16 cellular contexts compared by ENCODE assay signal in the genomic region with DNA sequence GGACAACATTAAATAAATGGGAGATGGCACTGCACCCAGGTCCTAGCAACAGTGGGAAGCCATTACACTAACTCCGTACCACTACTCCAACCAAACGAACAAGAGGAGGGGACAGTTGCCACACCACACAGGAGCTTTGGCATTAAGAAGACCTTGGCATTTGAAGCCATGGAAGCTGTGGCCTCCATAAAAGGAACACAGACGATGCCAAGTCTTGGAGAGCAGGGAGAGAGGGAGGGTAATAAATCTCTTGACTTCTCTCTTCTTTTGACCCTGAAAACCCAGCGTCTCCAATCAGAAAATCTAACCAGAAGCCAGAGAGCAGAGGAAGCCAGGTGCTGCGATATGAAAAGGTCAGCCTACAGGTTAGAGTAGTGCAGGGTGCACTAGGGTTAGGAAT.
DNase-seq lines count a peak whose midpoint lies in the region; ATAC-seq and TF ChIP-seq lines count a peak whose summit lies in the region.
"Had no signal": no experiment of that assay in that cellular context is flagged by ENCODE, and none has a peak within 500 bp of the region (broad histone marks: within the 10 kb centered on the region; RNA-seq: fewer than 3 reads in every experiment).

No MANE protein-coding gene starts in this region.

- no peak overlapping the region for H3K9ac ChIP-seq in Karpas-422 (ENCODE audit: low read length)

- TF ChIP-seq CTCF in esophagus muscularis mucosa (IDR thresholded peaks at IDR 0.05) (no peak), upper lobe of right lung (IDR thresholded peaks at IDR 0.05) (no peak)

- intact Hi-C loops in right cardiac atrium (cut with DNase I): loop anchor here in 1 of 4 donors (10.0 kb wide), 1 partner anchor 253 kb away; no protein-coding TSS in a partner anchor
- intact Hi-C loops in cardiac septum (cut with DNase I): no loop called here
- intact Hi-C loops in esophagus muscularis mucosa (cut with DNase I): loop anchor here (5.0 to 10.0 kb wide), 2 partner anchors 203 to 251 kb away; no protein-coding TSS in a partner anchor
- intact Hi-C loops in upper lobe of right lung (cut with DNase I): no loop called here

- no peaks in the 10 kb centered on the region for H3K79me2 ChIP-seq in Karpas-422 (ENCODE audit: low read length)

- H2AFZ ChIP-seq in Karpas-422 (ENCODE audit: low read length): no peak overlapping the region

- H3K27me3 ChIP-seq in right cardiac atrium (ENCODE audit: control insufficient read depth, insufficient read depth) (no peaks in the 10 kb centered on the region), esophagus muscularis mucosa (no peaks in the 10 kb centered on the region), Karpas-422 (ENCODE audit: low read length) (no peaks in the 10 kb centered on the region), upper lobe of right lung (no peaks in the 10 kb centered on the region)

- WGBS in right cardiac atrium: 43% methylated on average over 5 of the region's 5 CpGs
- 51% methylated on average over 5 of the region's 5 CpGs for WGBS in esophagus muscularis mucosa

- no peaks in the 10 kb centered on the region for H4K20me1 ChIP-seq in Karpas-422 (ENCODE audit: insufficient read depth, low read depth, low read length)

- H3K27ac ChIP-seq in right cardiac atrium (ENCODE audit: low read length): peak overlapping the region; percentile 45
- no peak overlapping the region for H3K27ac ChIP-seq in esophagus muscularis mucosa (replicated peaks in 1 of 4)
- H3K27ac ChIP-seq in Karpas-422 (ENCODE audit: low read length): no peak overlapping the region
- no peak overlapping the region for H3K27ac ChIP-seq in upper lobe of right lung

- no peaks in the 10 kb centered on the region for H3K36me3 ChIP-seq in esophagus muscularis mucosa
- H3K36me3 ChIP-seq in Karpas-422 (ENCODE audit: insufficient read depth, low read length): no peaks in the 10 kb centered on the region
- H3K36me3 ChIP-seq in upper lobe of right lung: no peaks in the 10 kb centered on the region

- H3K4me3 ChIP-seq in right cardiac atrium (ENCODE audit: low read length) (no peak overlapping the region), esophagus muscularis mucosa (no peak overlapping the region), Karpas-422 (ENCODE audit: low read length) (no peak overlapping the region), upper lobe of right lung (no peak overlapping the region)

- DNase-seq in right cardiac atrium (no peak), cardiac septum (ENCODE audit: low spot score) (no peak), esophagus muscularis mucosa (ENCODE audit: extremely low spot score) (peak; percentile 83), pons (ENCODE audit: low spot score) (peak; percentile 9), SIG-M5 (lab: John Stamatoyannopoulos, UW) (no peak), Karpas-422 (no peak), upper lobe of right lung (no peak)
- DNase-seq: CD8-positive, alpha-beta T cell; H7; MM.1S; NCI-H1092 treated with DMSO at 0.1 percent for 48 hours; NCI-H2107; NCI-H2227 treated with DMSO at 0.1 percent for 48 hours; NCI-H524 had no signal

- H3K9me3 ChIP-seq in right cardiac atrium (ENCODE audit: control insufficient read depth, low read length): no peaks in the 10 kb centered on the region
- H3K9me3 ChIP-seq in esophagus muscularis mucosa: no peaks in the 10 kb centered on the region
- H3K9me3 ChIP-seq in Karpas-422 (ENCODE audit: low read length): no peaks in the 10 kb centered on the region
- no peaks in the 10 kb centered on the region for H3K9me3 ChIP-seq in upper lobe of right lung

- TF ChIP-seq EP300 in esophagus muscularis mucosa (IDR thresholded peaks at IDR 0.05): no peak

- no peaks in the 10 kb centered on the region for H3K9me2 ChIP-seq in Karpas-422 (replicated peaks; ENCODE audit: insufficient read depth, low read length)

- ATAC-seq in right cardiac atrium: peak; percentile 15 to 22
- ATAC-seq in upper lobe of right lung: no peak
- no peak for ATAC-seq in HG03342 (IDR thresholded peaks at IDR 0.05; ENCODE audit: unreplicated experiment)
- ATAC-seq: CD8-positive, alpha-beta T cell; Panc1 had no signal

- TF ChIP-seq POLR2A in esophagus muscularis mucosa (IDR thresholded peaks at IDR 0.05; ENCODE audit: low read depth): no peak

- H3K4me2 ChIP-seq in Karpas-422 (ENCODE audit: low read depth, low read length, poor library complexity, severe bottlenecking): no peak overlapping the region

- peaks cover 5% of the 10 kb centered on the region for H3K4me1 ChIP-seq in right cardiac atrium (ENCODE audit: control insufficient read depth, insufficient read depth, low read length)
- peaks cover 12 to 20% (median 16%) of the 10 kb centered on the region in 4 donors for H3K4me1 ChIP-seq in esophagus muscularis mucosa
- no peaks in the 10 kb centered on the region for H3K4me1 ChIP-seq in Karpas-422 (ENCODE audit: low read length)
- no peaks in the 10 kb centered on the region for H3K4me1 ChIP-seq in upper lobe of right lung

Comparison
In these comparisons a context has a peak if more than half of its experiments do, and no peak if none do; other contexts are left out.
1. ATAC-seq: peak in right cardiac atrium (2 of 2); none in upper lobe of right lung (single experiment) and HG03342 (single experiment).
2. DNase-seq: peak in esophagus muscularis mucosa (single experiment) and pons (single experiment); none in right cardiac atrium (0 of 3), cardiac septum (single experiment), SIG-M5 (single experiment), Karpas-422 (single experiment) and upper lobe of right lung (single experiment).